Comparison of ENCODE assay signal across 27 cellular contexts in the genomic region with DNA sequence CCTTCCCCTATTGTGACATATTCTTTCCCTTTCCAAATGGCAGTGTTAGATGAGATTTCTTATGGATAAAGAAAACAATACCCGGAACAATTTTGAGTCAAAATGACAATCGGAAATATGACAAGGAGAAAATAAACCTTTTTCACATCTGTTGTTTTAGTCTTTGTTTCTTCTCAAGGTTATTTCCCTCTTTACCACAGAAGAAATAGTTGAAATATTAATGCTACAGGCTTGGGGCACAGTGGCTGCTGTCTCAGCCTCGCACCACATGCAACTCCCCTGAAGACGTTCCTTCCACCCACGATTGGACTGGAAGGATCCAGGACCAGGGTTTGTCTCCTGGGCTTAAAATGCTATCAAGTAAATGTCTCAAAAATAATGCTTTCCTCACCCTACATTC.
"Had no signal": no experiment of that assay in that cellular context is flagged by ENCODE, and none has a peak within 500 bp of the region (broad histone marks: within the 10 kb centered on the region; RNA-seq: fewer than 3 reads in every experiment).

No MANE protein-coding gene starts in this region.

- DNase-seq: cortex of kidney; dorsolateral prefrontal cortex; effector CD4-positive, alpha-beta T cell; foreskin fibroblast; gastrocnemius medialis; kidney; mammary epithelial cell; mesendoderm; midbrain; naive thymus-derived CD8-positive, alpha-beta T cell; nephron progenitor cell; nucleus accumbens; sigmoid colon; stimulated activated CD4-positive, alpha-beta T cell treated with anti-CD3 and anti-CD28 coated beads, Interleukin-15, amount 100 ng/mL, for 24 hours; stimulated activated CD4-positive, alpha-beta T cell treated with anti-CD3 and anti-CD28 coated beads, Interleukin-2, amount 100 ng/mL, for 48 hours; stimulated activated naive B cell treated with anti-CD40 and anti-IgM and Interleukin-4, amounts not matched to agents 10 μg/mL and 1 μg/mL and 100 μg/mL, for 72 hours; transverse colon had no signal

- H3K79me2 ChIP-seq: hepatocyte had no signal

- H3K4me3 Mint-ChIP-seq: naive thymus-derived CD8-positive, alpha-beta T cell; nephron progenitor cell; stimulated activated naive B cell treated with anti-CD40 and anti-IgM and Interleukin-4, amounts not matched to agents 10 μg/mL and 1 μg/mL and 100 μg/mL, for 72 hours; stimulated activated naive CD8-positive, alpha-beta T cell treated with anti-CD3 and anti-CD28 coated beads, Interleukin-15, Interleukin-2, amounts not matched to agents 100 ng/mL and 50 ng/mL, for 24 hours had no signal

- H3K4me2 ChIP-seq: hepatocyte had no signal

- H3K4me1 ChIP-seq: prostate gland, sigmoid colon, transverse colon, vagina had no signal

- H3K4me3 ChIP-seq: dorsolateral prefrontal cortex, gastrocnemius medialis, hepatocyte, prostate gland, right atrium auricular region, sigmoid colon, skin epidermis, thoracic aorta, transverse colon, vagina had no signal

- H3K36me3 ChIP-seq: gastrocnemius medialis, prostate gland, right atrium auricular region, sigmoid colon, thoracic aorta, transverse colon, vagina had no signal

- H3K27ac Mint-ChIP-seq: naive thymus-derived CD8-positive, alpha-beta T cell; nephron progenitor cell; stimulated activated naive B cell treated with anti-CD40 and anti-IgM and Interleukin-4, amounts not matched to agents 10 μg/mL and 1 μg/mL and 100 μg/mL, for 72 hours; stimulated activated naive CD8-positive, alpha-beta T cell treated with anti-CD3 and anti-CD28 coated beads, Interleukin-15, Interleukin-2, amounts not matched to agents 100 ng/mL and 50 ng/mL, for 24 hours had no signal

- H3K36me3 Mint-ChIP-seq: naive thymus-derived CD8-positive, alpha-beta T cell had no signal

- H3K9me3 Mint-ChIP-seq: stimulated activated naive CD8-positive, alpha-beta T cell treated with anti-CD3 and anti-CD28 coated beads, Interleukin-15, Interleukin-2, amounts not matched to agents 100 ng/mL and 50 ng/mL, for 24 hours had no signal

- H3K27me3 ChIP-seq: dorsolateral prefrontal cortex, gastrocnemius medialis, hepatocyte, right atrium auricular region, sigmoid colon, transverse colon, vagina had no signal

- ATAC-seq: esophagus mucosa; gastrocnemius medialis; left lobe of liver; naive thymus-derived CD8-positive, alpha-beta T cell; stimulated activated naive B cell treated with anti-CD40 and anti-IgM and Interleukin-4, amounts not matched to agents 10 μg/mL and 1 μg/mL and 100 μg/mL, for 72 hours had no signal

- H2AFZ ChIP-seq: hepatocyte had no signal

- H3K9me3 ChIP-seq: gastrocnemius medialis, prostate gland, right atrium auricular region, sigmoid colon, thoracic aorta, transverse colon, vagina had no signal

- H3K4me1 Mint-ChIP-seq: naive thymus-derived CD8-positive, alpha-beta T cell; stimulated activated naive B cell treated with anti-CD40 and anti-IgM and Interleukin-4, amounts not matched to agents 10 μg/mL and 1 μg/mL and 100 μg/mL, for 72 hours had no signal

- FAIRE-seq: kidney had no signal

- H3K27ac ChIP-seq: dorsolateral prefrontal cortex, epithelial cell of prostate, gastrocnemius medialis, hepatocyte, prostate gland, right atrium auricular region, sigmoid colon, skin epidermis, transverse colon, vagina had no signal
